ENCODE assay signal across 24 cellular contexts in the genomic region with DNA sequence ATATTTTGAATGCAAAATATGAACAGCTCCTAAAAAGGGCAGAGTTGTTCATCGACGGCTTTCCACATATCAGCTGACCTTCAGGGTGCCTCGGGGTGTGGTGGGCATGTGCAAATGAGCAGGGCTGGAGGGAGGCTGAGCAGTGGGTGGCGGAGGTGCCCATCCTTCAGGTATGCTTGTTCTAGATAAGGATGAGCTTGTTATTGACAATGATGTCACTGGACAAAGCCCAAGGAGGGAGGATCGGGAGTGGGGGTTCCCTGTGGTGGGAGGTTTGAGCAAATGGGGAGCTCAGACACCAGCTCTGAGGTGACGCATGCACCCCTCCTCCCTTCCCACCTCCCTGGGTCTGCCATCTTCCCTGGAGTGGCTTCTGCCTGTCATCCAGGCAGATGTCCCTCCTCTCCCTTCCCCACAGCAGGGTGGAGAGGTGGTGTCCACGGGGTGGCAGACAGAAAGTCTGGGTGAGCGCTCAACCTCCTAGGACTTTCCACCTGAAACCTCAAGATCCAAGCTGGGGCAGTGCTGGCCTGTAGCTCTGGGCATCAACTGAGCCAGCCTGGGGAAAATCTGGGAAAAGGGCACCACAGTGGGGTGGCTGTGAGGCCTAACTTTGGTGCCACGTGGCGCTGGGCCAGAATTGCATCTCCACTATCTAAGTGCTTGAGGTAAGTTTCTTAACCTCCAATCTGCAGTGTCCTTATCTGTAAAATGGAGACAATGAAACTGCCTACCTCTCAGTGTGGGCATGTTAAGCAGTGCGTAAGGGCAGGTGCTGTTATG.
DNase-seq lines count a peak whose midpoint lies in the region; TF ChIP-seq lines count a peak whose summit lies in the region.
"Had no signal": no experiment of that assay in that cellular context is flagged by ENCODE, and none has a peak within 500 bp of the region (broad histone marks: within the 10 kb centered on the region; RNA-seq: fewer than 3 reads in every experiment).

No MANE protein-coding gene starts in this region.

- CTCF ChIA-PET in activated naive CD4-positive, alpha-beta T cell treated with anti-CD3 and anti-CD28 coated beads, Interleukin-2, amount 10 ng/mL, durations not matched to agents 7 days and 5 days (lab: Charles Lee): interaction anchor here (0.7 kb wide), 1 partner anchor 22 kb away, joined by 3 read pairs; no protein-coding TSS in a partner anchor
- CTCF ChIA-PET in activated CD4-positive, alpha-beta T cell treated with anti-CD3 and anti-CD28 coated beads, Interleukin-2, amount 10 ng/mL, durations not matched to agents 7 days and 5 days (lab: Charles Lee): no interaction called here
- CTCF ChIA-PET in activated naive CD4-positive, alpha-beta T cell treated with anti-CD3 and anti-CD28 coated beads for 36 hours (lab: Charles Lee): no interaction called here

- no peak for TF ChIP-seq CTCF in endodermal cell (conservative IDR thresholded peaks at IDR 0.05)
- TF ChIP-seq CTCF in type B pancreatic cell (conservative IDR thresholded peaks at IDR 0.05): no peak

- H3K9me3 Mint-ChIP-seq in endodermal cell (no peaks in the 10 kb centered on the region), type B pancreatic cell (no peaks in the 10 kb centered on the region)
- H3K9me3 Mint-ChIP-seq in activated naive CD4-positive, alpha-beta T cell treated with anti-CD3 and anti-CD28 coated beads, Interleukin-2, amount 10 ng/mL, durations not matched to agents 7 days and 5 days: no peaks in the 10 kb centered on the region
- H3K9me3 Mint-ChIP-seq in activated CD4-positive, alpha-beta T cell treated with anti-CD3 and anti-CD28 coated beads, Interleukin-2, amount 10 ng/mL, durations not matched to agents 7 days and 5 days: no peaks in the 10 kb centered on the region
- H3K9me3 Mint-ChIP-seq in activated naive CD4-positive, alpha-beta T cell treated with anti-CD3 and anti-CD28 coated beads for 36 hours: no peaks in the 10 kb centered on the region
- H3K9me3 Mint-ChIP-seq: CD8-positive, alpha-beta T cell had no signal

- no peaks in the 10 kb centered on the region for H3K36me3 Mint-ChIP-seq in endodermal cell (ENCODE audit: low read depth)
- no peaks in the 10 kb centered on the region for H3K36me3 Mint-ChIP-seq in type B pancreatic cell
- H3K36me3 Mint-ChIP-seq in activated naive CD4-positive, alpha-beta T cell treated with anti-CD3 and anti-CD28 coated beads, Interleukin-2, amount 10 ng/mL, durations not matched to agents 7 days and 5 days: no peaks in the 10 kb centered on the region
- H3K36me3 Mint-ChIP-seq in activated CD4-positive, alpha-beta T cell treated with anti-CD3 and anti-CD28 coated beads, Interleukin-2, amount 10 ng/mL, durations not matched to agents 7 days and 5 days (ENCODE audit: low read depth): no peaks in the 10 kb centered on the region
- no peaks in the 10 kb centered on the region for H3K36me3 Mint-ChIP-seq in activated naive CD4-positive, alpha-beta T cell treated with anti-CD3 and anti-CD28 coated beads for 36 hours (ENCODE audit: low read depth)
- H3K36me3 Mint-ChIP-seq: CD8-positive, alpha-beta T cell had no signal

- peaks cover 17% of the 10 kb centered on the region for H3K4me1 Mint-ChIP-seq in endodermal cell
- H3K4me1 Mint-ChIP-seq in type B pancreatic cell (ENCODE audit: unreplicated experiment): no peaks in the 10 kb centered on the region
- H3K4me1 Mint-ChIP-seq in activated naive CD4-positive, alpha-beta T cell treated with anti-CD3 and anti-CD28 coated beads, Interleukin-2, amount 10 ng/mL, durations not matched to agents 7 days and 5 days: no peaks in the 10 kb centered on the region
- H3K4me1 Mint-ChIP-seq in activated CD4-positive, alpha-beta T cell treated with anti-CD3 and anti-CD28 coated beads, Interleukin-2, amount 10 ng/mL, durations not matched to agents 7 days and 5 days: no peaks in the 10 kb centered on the region
- no peaks in the 10 kb centered on the region for H3K4me1 Mint-ChIP-seq in activated naive CD4-positive, alpha-beta T cell treated with anti-CD3 and anti-CD28 coated beads for 36 hours (ENCODE audit: low read depth)

- no peak overlapping the region for H3K9ac ChIP-seq in endodermal cell (ENCODE audit: extremely low read depth, low read length, poor library complexity, severe bottlenecking)
- H3K9ac ChIP-seq: BLaER1 treated with 17β-estradiol and CSF1 and Interleukin-3, amounts not matched to agents 10 nM and 100 nM; GM23248 had no signal

- H3K27me3 Mint-ChIP-seq in endodermal cell (ENCODE audit: insufficient read depth): peaks cover 53% of the 10 kb centered on the region
- H3K27me3 Mint-ChIP-seq in type B pancreatic cell: peaks cover 62% of the 10 kb centered on the region
- peaks cover 24% of the 10 kb centered on the region for H3K27me3 Mint-ChIP-seq in activated naive CD4-positive, alpha-beta T cell treated with anti-CD3 and anti-CD28 coated beads, Interleukin-2, amount 10 ng/mL, durations not matched to agents 7 days and 5 days
- peaks cover 3% of the 10 kb centered on the region for H3K27me3 Mint-ChIP-seq in activated CD4-positive, alpha-beta T cell treated with anti-CD3 and anti-CD28 coated beads, Interleukin-2, amount 10 ng/mL, durations not matched to agents 7 days and 5 days
- peaks cover 2% of the 10 kb centered on the region for H3K27me3 Mint-ChIP-seq in activated naive CD4-positive, alpha-beta T cell treated with anti-CD3 and anti-CD28 coated beads for 36 hours (ENCODE audit: low read depth)

- H3K27me3 ChIP-seq in endodermal cell (ENCODE audit: control insufficient read depth, insufficient read depth, low read length, poor library complexity, severe bottlenecking): peaks cover 40% of the 10 kb centered on the region
- H3K27me3 ChIP-seq: BLaER1 treated with 17β-estradiol and CSF1 and Interleukin-3, amounts not matched to agents 10 nM and 100 nM had no signal

- H3K27ac ChIP-seq in endodermal cell (ENCODE audit: low read depth, low read length): no peak overlapping the region
- H3K27ac ChIP-seq: 22Rv1; BLaER1 treated with 17β-estradiol and CSF1 and Interleukin-3, amounts not matched to agents 10 nM and 100 nM; GM23248; RWPE1 had no signal

- no peak overlapping the region for H3K4me3 ChIP-seq in endodermal cell (ENCODE audit: low read length)
- H3K4me3 ChIP-seq: BLaER1 treated with 17β-estradiol and CSF1 and Interleukin-3, amounts not matched to agents 10 nM and 100 nM; GM23248; HAP-1 had no signal

- H3K36me3 ChIP-seq in endodermal cell (ENCODE audit: control insufficient read depth, insufficient read depth, low read length): no peaks in the 10 kb centered on the region
- H3K36me3 ChIP-seq: BLaER1 treated with 17β-estradiol and CSF1 and Interleukin-3, amounts not matched to agents 10 nM and 100 nM; HAP-1 had no signal

- H3K9me3 ChIP-seq in endodermal cell (ENCODE audit: control insufficient read depth, low read length): no peaks in the 10 kb centered on the region
- H3K9me3 ChIP-seq: BLaER1 treated with 17β-estradiol and CSF1 and Interleukin-3, amounts not matched to agents 10 nM and 100 nM; HAP-1 had no signal

- peak; percentile 34 for DNase-seq in activated effector memory CD4-positive, alpha-beta T cell treated with anti-CD3 and anti-CD28 coated beads, Interleukin-2, amount 50 U/mL, for 16 hours
- no peak for DNase-seq in activated effector memory CD4-positive, alpha-beta T cell treated with Interleukin-2 at 50 U/mL for 16 hours
- peak; percentile 38 for DNase-seq in endodermal cell
- peak; percentile 51 for DNase-seq in posterior vena cava (ENCODE audit: low spot score)
- no peak for DNase-seq in type B pancreatic cell (ENCODE audit: extremely low spot score, unreplicated experiment)
- DNase-seq in activated naive CD4-positive, alpha-beta T cell treated with anti-CD3 and anti-CD28 coated beads, Interleukin-2, amount 10 ng/mL, durations not matched to agents 7 days and 5 days: no peak
- no peak for DNase-seq in activated CD4-positive, alpha-beta T cell treated with anti-CD3 and anti-CD28 coated beads, Interleukin-2, amount 10 ng/mL, durations not matched to agents 7 days and 5 days
- DNase-seq in activated naive CD4-positive, alpha-beta T cell treated with anti-CD3 and anti-CD28 coated beads for 36 hours: no peak
- DNase-seq: ACHN; CD8-positive, alpha-beta T cell; DMS153; GM23248; KBM-7; MM.1S; NCI-H1092; NCI-H1436 treated with DMSO at 0.1 percent for 48 hours; NCI-H2029; NCI-H2227 treated with DMSO at 0.1 percent for 48 hours; NCI-H510A treated with DMSO at 0.1 percent for 48 hours; NCI-H748 treated with DMSO at 0.1 percent for 48 hours had no signal

- H3K27ac Mint-ChIP-seq in endodermal cell: no peak overlapping the region
- no peak overlapping the region for H3K27ac Mint-ChIP-seq in type B pancreatic cell
- H3K27ac Mint-ChIP-seq in activated naive CD4-positive, alpha-beta T cell treated with anti-CD3 and anti-CD28 coated beads, Interleukin-2, amount 10 ng/mL, durations not matched to agents 7 days and 5 days: no peak overlapping the region
- H3K27ac Mint-ChIP-seq in activated CD4-positive, alpha-beta T cell treated with anti-CD3 and anti-CD28 coated beads, Interleukin-2, amount 10 ng/mL, durations not matched to agents 7 days and 5 days: no peak overlapping the region
- no peak overlapping the region for H3K27ac Mint-ChIP-seq in activated naive CD4-positive, alpha-beta T cell treated with anti-CD3 and anti-CD28 coated beads for 36 hours
- H3K27ac Mint-ChIP-seq: CD8-positive, alpha-beta T cell had no signal

- POLR2A ChIA-PET in activated CD4-positive, alpha-beta T cell treated with anti-CD3 and anti-CD28 coated beads, Interleukin-2, amount 10 ng/mL, durations not matched to agents 7 days and 5 days (lab: Charles Lee): no interaction called here

- intact Hi-C loops in posterior vena cava (cut with DNase I): no loop called here
- intact Hi-C loops in activated naive CD4-positive, alpha-beta T cell treated with anti-CD3 and anti-CD28 coated beads for 36 hours (cut with micrococcal nuclease): no loop called here

- H3K4me1 ChIP-seq in endodermal cell (ENCODE audit: control insufficient read depth, insufficient read depth, low read length): peaks cover 11% of the 10 kb centered on the region
- H3K4me1 ChIP-seq: HAP-1 had no signal

- 91% methylated on average over 6 to 11 of the region's 11 CpGs for WGBS in endodermal cell (ENCODE audit: insufficient coverage in 1 of 2, insufficient read length in 1 of 2), 2 experiments

- H3K4me3 Mint-ChIP-seq in endodermal cell (no peak overlapping the region), type B pancreatic cell (no peak overlapping the region)
- no peak overlapping the region for H3K4me3 Mint-ChIP-seq in activated naive CD4-positive, alpha-beta T cell treated with anti-CD3 and anti-CD28 coated beads, Interleukin-2, amount 10 ng/mL, durations not matched to agents 7 days and 5 days
- no peak overlapping the region for H3K4me3 Mint-ChIP-seq in activated CD4-positive, alpha-beta T cell treated with anti-CD3 and anti-CD28 coated beads, Interleukin-2, amount 10 ng/mL, durations not matched to agents 7 days and 5 days
- H3K4me3 Mint-ChIP-seq in activated naive CD4-positive, alpha-beta T cell treated with anti-CD3 and anti-CD28 coated beads for 36 hours: no peak overlapping the region
- H3K4me3 Mint-ChIP-seq: CD8-positive, alpha-beta T cell had no signal

Comparison
In these comparisons a context has a peak if more than half of its experiments do, and no peak if none do; other contexts are left out.
1. DNase-seq: peak in activated effector memory CD4-positive, alpha-beta T cell treated with anti-CD3 and anti-CD28 coated beads, Interleukin-2, amount 50 U/mL, for 16 hours (single experiment), endodermal cell (single experiment) and posterior vena cava (single experiment); none in activated effector memory CD4-positive, alpha-beta T cell treated with Interleukin-2 at 50 U/mL for 16 hours (single experiment), type B pancreatic cell (single experiment), activated naive CD4-positive, alpha-beta T cell treated with anti-CD3 and anti-CD28 coated beads, Interleukin-2, amount 10 ng/mL, durations not matched to agents 7 days and 5 days (single experiment), activated CD4-positive, alpha-beta T cell treated with anti-CD3 and anti-CD28 coated beads, Interleukin-2, amount 10 ng/mL, durations not matched to agents 7 days and 5 days (single experiment) and activated naive CD4-positive, alpha-beta T cell treated with anti-CD3 and anti-CD28 coated beads for 36 hours (single experiment).